Comparison of ENCODE assay signal across 1 cellular context in the genomic region with DNA sequence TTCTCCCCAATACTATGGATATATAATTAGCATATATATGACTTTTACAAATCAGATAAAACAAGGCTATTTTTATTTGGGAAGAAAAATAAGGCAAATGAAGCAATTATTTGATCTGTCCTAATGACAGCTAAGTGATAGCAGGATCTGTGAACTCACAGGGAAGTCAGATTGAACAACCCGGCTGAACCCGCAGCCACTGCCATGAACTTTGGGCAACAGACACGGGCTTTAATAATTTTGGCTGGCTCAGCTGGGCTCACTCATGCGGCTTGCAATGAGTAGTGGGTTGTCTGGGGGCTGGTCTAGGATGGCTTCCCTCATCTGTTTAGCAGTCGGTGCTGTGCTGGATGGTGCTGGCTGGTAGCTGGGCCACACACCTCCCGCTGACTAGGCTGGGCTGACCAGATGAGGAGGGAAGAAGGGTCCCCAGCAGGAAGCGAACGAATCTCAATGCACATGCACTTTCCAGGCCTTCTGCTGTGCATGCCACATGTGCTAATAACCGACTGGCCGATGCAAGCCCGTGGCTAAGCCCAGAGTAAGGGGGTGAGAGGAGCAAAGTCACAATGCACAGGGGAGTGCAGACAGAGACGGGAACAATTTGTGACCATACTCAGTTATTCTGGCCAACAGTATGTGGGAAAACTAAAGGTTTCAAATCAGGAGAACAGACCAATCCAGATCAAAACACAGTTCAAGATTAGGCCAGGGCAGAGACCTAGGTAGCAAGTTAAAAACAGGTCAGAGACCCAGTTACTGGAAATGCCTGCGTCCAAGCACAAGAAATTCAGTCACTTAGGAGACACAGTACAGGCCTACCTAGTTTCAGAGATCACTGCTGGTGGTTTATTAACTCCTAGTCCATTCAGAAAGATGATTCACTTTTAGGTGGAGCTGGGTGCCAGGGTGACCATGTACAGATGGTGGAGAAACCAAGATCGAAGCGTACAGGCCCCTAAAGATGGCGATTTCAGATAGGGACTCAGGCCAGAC.
TF ChIP-seq lines count a peak whose summit lies in the region.

No MANE protein-coding gene starts in this region.

TF ChIP-seq in GM23338, 12 proteins besides CTCF, POLR2A, EP300 and RAD21 (continued from another document):
- TF ChIP-seq, protein P1, sequence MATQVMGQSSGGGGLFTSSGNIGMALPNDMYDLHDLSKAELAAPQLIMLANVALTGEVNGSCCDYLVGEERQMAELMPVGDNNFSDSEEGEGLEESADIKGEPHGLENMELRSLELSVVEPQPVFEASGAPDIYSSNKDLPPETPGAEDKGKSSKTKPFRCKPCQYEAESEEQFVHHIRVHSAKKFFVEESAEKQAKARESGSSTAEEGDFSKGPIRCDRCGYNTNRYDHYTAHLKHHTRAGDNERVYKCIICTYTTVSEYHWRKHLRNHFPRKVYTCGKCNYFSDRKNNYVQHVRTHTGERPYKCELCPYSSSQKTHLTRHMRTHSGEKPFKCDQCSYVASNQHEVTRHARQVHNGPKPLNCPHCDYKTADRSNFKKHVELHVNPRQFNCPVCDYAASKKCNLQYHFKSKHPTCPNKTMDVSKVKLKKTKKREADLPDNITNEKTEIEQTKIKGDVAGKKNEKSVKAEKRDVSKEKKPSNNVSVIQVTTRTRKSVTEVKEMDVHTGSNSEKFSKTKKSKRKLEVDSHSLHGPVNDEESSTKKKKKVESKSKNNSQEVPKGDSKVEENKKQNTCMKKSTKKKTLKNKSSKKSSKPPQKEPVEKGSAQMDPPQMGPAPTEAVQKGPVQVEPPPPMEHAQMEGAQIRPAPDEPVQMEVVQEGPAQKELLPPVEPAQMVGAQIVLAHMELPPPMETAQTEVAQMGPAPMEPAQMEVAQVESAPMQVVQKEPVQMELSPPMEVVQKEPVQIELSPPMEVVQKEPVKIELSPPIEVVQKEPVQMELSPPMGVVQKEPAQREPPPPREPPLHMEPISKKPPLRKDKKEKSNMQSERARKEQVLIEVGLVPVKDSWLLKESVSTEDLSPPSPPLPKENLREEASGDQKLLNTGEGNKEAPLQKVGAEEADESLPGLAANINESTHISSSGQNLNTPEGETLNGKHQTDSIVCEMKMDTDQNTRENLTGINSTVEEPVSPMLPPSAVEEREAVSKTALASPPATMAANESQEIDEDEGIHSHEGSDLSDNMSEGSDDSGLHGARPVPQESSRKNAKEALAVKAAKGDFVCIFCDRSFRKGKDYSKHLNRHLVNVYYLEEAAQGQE (IDR thresholded peaks at IDR 0.05; ENCODE audit: unreplicated experiment) = no peak
